In the genomic region with DNA sequence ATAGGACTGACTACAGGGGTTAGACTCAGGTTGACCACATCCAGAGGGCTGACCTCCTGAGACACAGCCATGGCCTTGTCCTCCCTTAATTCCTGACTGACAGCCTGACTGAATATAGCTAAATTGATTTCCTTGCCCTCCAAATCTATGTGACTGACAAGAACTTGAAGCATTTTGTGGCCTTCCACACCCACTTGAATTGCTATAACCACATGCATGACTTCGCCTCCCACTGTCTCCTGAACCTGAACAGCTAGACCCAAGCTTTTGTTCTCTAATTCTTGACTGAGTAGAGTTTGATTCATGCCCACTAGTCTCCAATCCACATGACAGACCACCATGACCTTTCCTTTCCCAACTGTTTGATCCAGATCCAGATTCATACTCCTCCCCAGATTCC, we compare ENCODE assay signal across 11 cellular contexts. TPM values are rescaled to one million over a fixed set of nuclear protein-coding genes. Genes with fewer than 3 reads are reported as not detected.
"Had no signal": no experiment of that assay in that cellular context is flagged by ENCODE, and none has a peak within 500 bp of the region (broad histone marks: within the 10 kb centered on the region; RNA-seq: fewer than 3 reads in every experiment).

No MANE protein-coding gene starts in this region.

- H3K27ac Mint-ChIP-seq: GM23338, H9, HFFc6 had no signal

- H3K4me3 Mint-ChIP-seq: GM23338, H9, HFFc6 had no signal

- H3K4me1 Mint-ChIP-seq: GM23338, H9 had no signal

- H3K36me3 ChIP-seq: HAP-1 had no signal

- H3K4me3 ChIP-seq: GM23248, GM23338, HAP-1 had no signal

- H3K9ac ChIP-seq: GM23248 had no signal

- H3K4me2 ChIP-seq: GM23338 had no signal

- H2AFZ ChIP-seq: GM23248, GM23338 had no signal

- H3K27ac ChIP-seq: GM23248 had no signal

- H3K9me3 ChIP-seq: HAP-1 had no signal

- H3K4me1 ChIP-seq: HAP-1 had no signal

- ATAC-seq: GM23338, HCT116 had no signal

- DNase-seq: GM23248, GOT3, H7, H9, HCEC 1CT, HFFc6 had no signal

RNA-seq across cellular contexts. Expression of a gene that starts 3.1 kb away (rescaled TPM):
- total RNA-seq: GM23248, GM23338, H1, H4, H7, H9, HFFc6 had no signal
- polyA plus RNA-seq: GM23248, GM23338, H1 had no signal

RNA-seq across cellular contexts. Expression of a gene that starts 31.7 kb away (rescaled TPM):
- total RNA-seq: H1, H7, H9 had no signal
- polyA plus RNA-seq: GM23338, H1 had no signal

RNA-seq across cellular contexts. Expression of a gene that starts 57.3 kb away (rescaled TPM):
- total RNA-seq: GM23248, GM23338, H1, H4, H7, H9, HFFc6 had no signal
- polyA plus RNA-seq: GM23248, GM23338, H1 had no signal
